ENCODE assay signal across 8 cellular contexts in genomic region chr5:181204561-181205401, GRCh38. TPM values are rescaled to one million over a fixed set of nuclear protein-coding genes. Genes with fewer than 3 reads are reported as not detected.
DNase-seq lines count a peak whose midpoint lies in the region; ATAC-seq and TF ChIP-seq lines count a peak whose summit lies in the region.

TRIM7 (minus strand) TSS chr5:181205196; CDS start chr5:181205110, 86 bp downstream.

- DNase-seq in CD4-positive, alpha-beta T cell: no peak
- DNase-seq in NCI-H460 (ENCODE audit: extremely low read depth, low read depth) (peak; percentile 74), chondrocyte (ENCODE audit: low spot score) (no peak), lung (ENCODE audit: low spot score) (no peak), type B pancreatic cell (ENCODE audit: extremely low spot score, unreplicated experiment) (no peak), NCI-H526 treated with DMSO at 0.1 percent for 48 hours (lab: John Stamatoyannopoulos, UW) (no peak), NCI-H2029 (lab: John Stamatoyannopoulos, UW) (no peak)

- H3K9me3 Mint-ChIP-seq in CD4-positive, alpha-beta T cell: peaks cover 3% of the 10 kb centered on the region
- H3K9me3 Mint-ChIP-seq in chondrocyte (ENCODE audit: low read depth) (no peaks in the 10 kb centered on the region), type B pancreatic cell (no peaks in the 10 kb centered on the region)

- peak within 1 kb of the TSS; percentile 95 for H3K4me3 Mint-ChIP-seq in CD4-positive, alpha-beta T cell
- H3K4me3 Mint-ChIP-seq in chondrocyte (ENCODE audit: unreplicated experiment) (peak within 1 kb of the TSS; percentile 85), type B pancreatic cell (peak within 1 kb of the TSS; percentile 98)

- no peaks in the 10 kb centered on the region for H3K9me3 ChIP-seq in CD4-positive, alpha-beta T cell (ENCODE audit: control insufficient read depth, low read length)
- H3K9me3 ChIP-seq in lung (ENCODE audit: control insufficient read depth in 2 of 2, insufficient read depth in 1 of 2, low read length in 1 of 2): no peaks in the 10 kb centered on the region

- H3K4me1 ChIP-seq in lung (ENCODE audit: control insufficient read depth in 2 of 2, insufficient read depth in 2 of 2, low read length in 2 of 2): peaks cover 0 to 11% of the 10 kb centered on the region in 2 donors

- peaks cover 29% of the 10 kb centered on the region for H3K27me3 Mint-ChIP-seq in CD4-positive, alpha-beta T cell
- no peaks in the 10 kb centered on the region for H3K27me3 Mint-ChIP-seq in chondrocyte (ENCODE audit: low read depth)
- peaks cover 69% of the 10 kb centered on the region for H3K27me3 Mint-ChIP-seq in type B pancreatic cell

- CTCF ChIA-PET in CD4-positive, alpha-beta T cell (lab: Charles Lee): interaction anchor here (1.2 kb wide), 1 partner anchor 16 kb away, joined by 3 read pairs; no protein-coding TSS in a partner anchor

- WGBS in lung, 2 donors: 1% methylated on average over 70 to 102 of the region's 102 CpGs

- peaks cover 34% of the 10 kb centered on the region for H3K4me1 Mint-ChIP-seq in CD4-positive, alpha-beta T cell (ENCODE audit: low read depth)
- peaks cover 26% of the 10 kb centered on the region for H3K4me1 Mint-ChIP-seq in chondrocyte (ENCODE audit: low read depth)
- peaks cover 15% of the 10 kb centered on the region for H3K4me1 Mint-ChIP-seq in type B pancreatic cell (ENCODE audit: unreplicated experiment)

- H3K36me3 Mint-ChIP-seq in CD4-positive, alpha-beta T cell (ENCODE audit: low read depth): peaks cover 31% of the 10 kb centered on the region
- H3K36me3 Mint-ChIP-seq in chondrocyte (ENCODE audit: low read depth) (no peaks in the 10 kb centered on the region), type B pancreatic cell (no peaks in the 10 kb centered on the region)

- H3K27ac ChIP-seq in CD4-positive, alpha-beta T cell (ENCODE audit: low read depth, low read length): no peak within 1 kb of the TSS
- H3K27ac ChIP-seq in lung (ENCODE audit: low read depth in 1 of 2, low read length in 1 of 2): peak within 1 kb of the TSS; percentile 16 to 30

- H3K27me3 ChIP-seq in CD4-positive, alpha-beta T cell (ENCODE audit: control insufficient read depth, insufficient read depth, low read length): no peaks in the 10 kb centered on the region
- H3K27me3 ChIP-seq in lung (ENCODE audit: control insufficient read depth, insufficient read depth): no peaks in the 10 kb centered on the region

- ATAC-seq in CD4-positive, alpha-beta T cell (ENCODE audit: poor library complexity): no peak
- peak; percentile 20 for ATAC-seq in lung (ENCODE audit: insufficient read depth, low FRiP score)
- no peak for ATAC-seq in GM21526 (IDR thresholded peaks at IDR 0.05; ENCODE audit: low FRiP score, unreplicated experiment)

- intact Hi-C loops in CD4-positive, alpha-beta T cell (cut with DNase I, micrococcal nuclease): loop anchor here in 1 of 2 experiments (5.0 kb wide), 1 partner anchor 38 kb away; the partner anchor contains the start of gene RACK1

- H3K4me3 ChIP-seq in lung: peak within 1 kb of the TSS; percentile 52

- no peak for TF ChIP-seq CTCF in CD4-positive, alpha-beta T cell (IDR thresholded peaks at IDR 0.05)
- TF ChIP-seq CTCF in chondrocyte (IDR thresholded peaks at IDR 0.05): peak; percentile 1
- no peak for TF ChIP-seq CTCF in lung (IDR thresholded peaks at IDR 0.05; ENCODE audit: control extremely low read depth, extremely low read depth)
- no peak for TF ChIP-seq CTCF in type B pancreatic cell (conservative IDR thresholded peaks at IDR 0.05)

- POLR2A ChIA-PET in CD4-positive, alpha-beta T cell (lab: Charles Lee): interaction anchor here (1.3 to 8.3 kb wide), 7 partner anchors 7 to 56 kb away, joined by 3 to 292 read pairs (median 41); partner anchors contain the start of genes RACK1, TRIM41 and TRIM52

- no peaks in the 10 kb centered on the region for H3K36me3 ChIP-seq in lung (ENCODE audit: control insufficient read depth in 2 of 2, insufficient read depth in 2 of 2, low read length in 2 of 2)

- peak within 1 kb of the TSS; percentile 99 for H3K27ac Mint-ChIP-seq in CD4-positive, alpha-beta T cell
- H3K27ac Mint-ChIP-seq in chondrocyte (ENCODE audit: unreplicated experiment): peak within 1 kb of the TSS; percentile 94
- H3K27ac Mint-ChIP-seq in type B pancreatic cell: peak within 1 kb of the TSS; percentile 99

RNA-seq across cellular contexts. Expression of gene TRIM7, which starts in this region (rescaled TPM):
- total RNA-seq in CD4-positive, alpha-beta T cell: 1 to 10 TPM; 3.4 to 3.8 TPM
- 46.8 and 54.3 TPM in 2 replicates for total RNA-seq in NCI-H460 (2014; rRNA removed; shearing (Covaris generic))
- polyA plus RNA-seq in NCI-H460 (2014; cell fraction: nucleus; rRNA removed): 52.9 and 66.6 TPM in 2 replicates
- total RNA-seq in chondrocyte (4.2 to 8.1 TPM (median 5.7 TPM) in 3 replicates), lung (1 to 10 TPM in 1 of 2 donors, under 1 TPM in 1; 0.46 to 3.8 TPM), type B pancreatic cell (ENCODE audit: low replicate concordance) (0.58 and 0.76 TPM in 2 replicates)
- 1 to 10 TPM; 1.2 to 3.6 TPM for polyA plus RNA-seq in lung
